19 cellular contexts compared by ENCODE assay signal in the genomic region with DNA sequence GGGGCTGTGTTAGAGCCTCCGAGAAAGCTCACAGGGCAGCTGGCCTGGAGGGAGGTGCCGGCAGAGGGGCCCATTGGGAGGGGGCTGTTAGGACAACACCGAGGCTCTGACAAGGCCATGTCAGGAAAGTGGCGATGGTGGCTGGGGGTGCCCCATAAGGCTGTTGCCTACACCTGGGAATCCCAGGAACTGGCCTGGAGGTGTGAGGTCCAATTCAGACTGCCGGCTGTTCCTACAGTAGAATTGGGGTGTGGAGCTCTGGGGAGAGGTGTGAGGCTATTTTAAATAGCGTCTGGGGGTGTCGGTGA.
DNase-seq lines count a peak whose midpoint lies in the region; TF ChIP-seq lines count a peak whose summit lies in the region.
"Had no signal": no experiment of that assay in that cellular context is flagged by ENCODE, and none has a peak within 500 bp of the region (broad histone marks: within the 10 kb centered on the region; RNA-seq: fewer than 3 reads in every experiment).

No MANE protein-coding gene starts in this region.

- BruUV-seq in Caco-2 (replicated peaks; lab: Mats Ljungman, UMichigan) = no TSS peak

- H3K4me1 Mint-ChIP-seq in Caco-2 (ENCODE audit: low read depth, unreplicated experiment) (peaks cover 18% of the 10 kb centered on the region), chondrocyte (ENCODE audit: low read depth) (peaks cover 24% of the 10 kb centered on the region), neural progenitor cell (peaks cover 36% of the 10 kb centered on the region)

- no peaks in the 10 kb centered on the region for H3K79me2 ChIP-seq in neural progenitor cell (ENCODE audit: low read depth)

- POLR2A ChIA-PET in Caco-2 (lab: Charles Lee) = no interaction called here

- no peak for DNase-seq in Caco-2
- DNase-seq in NT2/D1 (ENCODE audit: low read depth, low spot score) = no peak
- peak; percentile 62 for DNase-seq in chondrocyte (ENCODE audit: low spot score)
- DNase-seq in neural progenitor cell (ENCODE audit: low spot score) = no peak
- no peak for DNase-seq in colonic mucosa
- no peak for DNase-seq in NOMO-1 treated with dmso at 0.1 percent for 144 hours (lab: John Stamatoyannopoulos, UW; ENCODE audit: unreplicated experiment)
- no peak for DNase-seq in NCI-H128 (lab: John Stamatoyannopoulos, UW; ENCODE audit: unreplicated experiment)
- DNase-seq: activated CD4-positive, CD25-positive, alpha-beta regulatory T cell; AML-193; NCI-H2081 treated with DMSO at 0.1 percent for 48 hours; NCI-H524 treated with DMSO at 0.1 percent for 48 hours; small intestine; stimulated activated CD8-positive, alpha-beta memory T cell treated with anti-CD3 and anti-CD28 coated beads, Interleukin-4, amount 100 ng/mL, for 48 hours; T-helper 17 cell had no signal

- H3K4me3 ChIP-seq in Caco-2 (ENCODE audit: low read depth, low read length) (no peak overlapping the region), NT2/D1 (ENCODE audit: insufficient read length, low read depth) (no peak overlapping the region), neural progenitor cell (no peak overlapping the region), colonic mucosa (no peak overlapping the region)
- H3K4me3 ChIP-seq: esophagus muscularis mucosa, K562, thoracic aorta had no signal

- H3K27ac Mint-ChIP-seq in Caco-2 (ENCODE audit: unreplicated experiment) (peak overlapping the region; percentile 46), chondrocyte (ENCODE audit: unreplicated experiment) (no peak overlapping the region), neural progenitor cell (peak overlapping the region; percentile 35)
- H3K27ac Mint-ChIP-seq: progenitor cell of endocrine pancreas had no signal

- TF ChIP-seq CTCF in Caco-2 (IDR thresholded peaks at IDR 0.05; ENCODE audit: insufficient read depth in 1 of 2, low read depth in 1 of 2, low read length in 1 of 2, severe bottlenecking in 1 of 2, unreplicated experiment in 1 of 2) = no peak
- no peak for TF ChIP-seq CTCF in chondrocyte (IDR thresholded peaks at IDR 0.05)
- TF ChIP-seq CTCF in neural progenitor cell (IDR thresholded peaks at IDR 0.05) = no peak
- TF ChIP-seq CTCF in colonic mucosa (IDR thresholded peaks at IDR 0.05) = no peak

- H3K27me3 Mint-ChIP-seq in Caco-2 (ENCODE audit: insufficient read depth, unreplicated experiment) (no peaks in the 10 kb centered on the region), chondrocyte (ENCODE audit: low read depth) (no peaks in the 10 kb centered on the region), neural progenitor cell (ENCODE audit: insufficient read depth, low read depth) (peaks cover 4% of the 10 kb centered on the region)
- H3K27me3 Mint-ChIP-seq: T-helper 17 cell had no signal

- H3K9ac ChIP-seq in NT2/D1 (ENCODE audit: insufficient read length, low read depth) (peak overlapping the region; percentile 22), neural progenitor cell (no peak overlapping the region), colonic mucosa (ENCODE audit: low read depth in 2 of 2, low read length in 2 of 2) (no peak overlapping the region)

- H3K9me3 ChIP-seq in Caco-2 (no peaks in the 10 kb centered on the region), NT2/D1 (ENCODE audit: insufficient read depth, low read length) (no peaks in the 10 kb centered on the region), neural progenitor cell (ENCODE audit: low read depth) (no peaks in the 10 kb centered on the region), colonic mucosa (no peaks in the 10 kb centered on the region)
- H3K9me3 ChIP-seq: esophagus muscularis mucosa, thoracic aorta had no signal

- H3K27ac ChIP-seq in neural progenitor cell (no peak overlapping the region), colonic mucosa (no peak overlapping the region)
- H3K27ac ChIP-seq: esophagus muscularis mucosa, thoracic aorta had no signal

- H3K4me1 ChIP-seq in Caco-2 = peaks cover 15% of the 10 kb centered on the region
- peaks cover 14% of the 10 kb centered on the region for H3K4me1 ChIP-seq in NT2/D1 (ENCODE audit: insufficient read depth, insufficient read length)
- H3K4me1 ChIP-seq in neural progenitor cell = peaks cover 21% of the 10 kb centered on the region
- peaks cover 5% of the 10 kb centered on the region for H3K4me1 ChIP-seq in colonic mucosa

- H3K27me3 ChIP-seq in Caco-2 (replicated peaks; ENCODE audit: control insufficient read depth, insufficient read depth, low read length) = no peaks in the 10 kb centered on the region
- no peaks in the 10 kb centered on the region for H3K27me3 ChIP-seq in NT2/D1 (ENCODE audit: insufficient read depth, insufficient read length)
- H3K27me3 ChIP-seq in neural progenitor cell = no peaks in the 10 kb centered on the region
- H3K27me3 ChIP-seq in colonic mucosa = no peaks in the 10 kb centered on the region
- H3K27me3 ChIP-seq: esophagus muscularis mucosa had no signal

- H4K20me1 ChIP-seq in neural progenitor cell (ENCODE audit: low read depth) = peaks cover 4% of the 10 kb centered on the region

- no peaks in the 10 kb centered on the region for H3F3A ChIP-seq in neural progenitor cell (ENCODE audit: low read depth)

- H3K36me3 Mint-ChIP-seq in Caco-2 (ENCODE audit: insufficient read depth, unreplicated experiment) (peaks cover 45% of the 10 kb centered on the region), chondrocyte (ENCODE audit: low read depth) (peaks cover 4% of the 10 kb centered on the region), neural progenitor cell (peaks cover 2% of the 10 kb centered on the region)

- intact Hi-C loops in Caco-2 (cut with micrococcal nuclease; ENCODE audit: unreplicated experiment) = no loop called here
- intact Hi-C loops in colonic mucosa (cut with DNase I) = no loop called here

- H3K4me3 Mint-ChIP-seq in Caco-2 (ENCODE audit: unreplicated experiment) (no peak overlapping the region), chondrocyte (ENCODE audit: unreplicated experiment) (no peak overlapping the region), neural progenitor cell (no peak overlapping the region)
- H3K4me3 Mint-ChIP-seq: T-helper 17 cell had no signal

- H3K9me3 Mint-ChIP-seq in Caco-2 (ENCODE audit: unreplicated experiment) (no peaks in the 10 kb centered on the region), chondrocyte (ENCODE audit: low read depth) (no peaks in the 10 kb centered on the region), neural progenitor cell (peaks cover 3% of the 10 kb centered on the region)
- H3K9me3 Mint-ChIP-seq: activated naive CD4-positive, alpha-beta T cell treated with anti-CD3 and anti-CD28 coated beads, Interleukin-2, amount 50 U/mL, for 72 hours had no signal

- CTCF ChIA-PET in Caco-2 (lab: Charles Lee) = interaction anchor here (0.6 kb wide), 1 partner anchor 147 kb away, joined by 4 read pairs; no protein-coding TSS in a partner anchor

- H3K36me3 ChIP-seq in Caco-2 (ENCODE audit: control insufficient read depth, insufficient read depth, low read length) = no peaks in the 10 kb centered on the region; the same call in none of the 2 replicates
- H3K36me3 ChIP-seq in NT2/D1 (ENCODE audit: insufficient read depth, insufficient read length, low read length) = peaks cover 22% of the 10 kb centered on the region
- no peaks in the 10 kb centered on the region for H3K36me3 ChIP-seq in neural progenitor cell
- H3K36me3 ChIP-seq in colonic mucosa = no peaks in the 10 kb centered on the region

- no peak overlapping the region for H3K4me2 ChIP-seq in neural progenitor cell

- H2AFZ ChIP-seq in neural progenitor cell (replicated peaks) = no peak overlapping the region
